In genomic region chr9:114154597-114155102, GRCh38 we compare ENCODE assay signal across 8 cellular contexts. TPM values are rescaled to one million over a fixed set of nuclear protein-coding genes. Genes with fewer than 3 reads are reported as not detected.
DNase-seq lines count a peak whose midpoint lies in the region; ATAC-seq and TF ChIP-seq lines count a peak whose summit lies in the region.

No MANE protein-coding gene starts in this region.

- peaks cover 41% of the 10 kb centered on the region for H3K27me3 Mint-ChIP-seq in activated CD4-positive, alpha-beta T cell treated with anti-CD3 and anti-CD28 coated beads, Interleukin-2, amount 10 ng/mL, durations not matched to agents 24 days and 14 days
- peaks cover 62% of the 10 kb centered on the region for H3K27me3 Mint-ChIP-seq in activated T-cell treated with anti-CD3 and anti-CD28 coated beads, Interleukin-2, amount 50 U/mL, for 72 hours (ENCODE audit: low read depth)
- peaks cover 17 to 23% (median 19%) of the 10 kb centered on the region in 3 donors for H3K27me3 Mint-ChIP-seq in immature natural killer cell (ENCODE audit: low read depth in 3 of 3)

- intact Hi-C loops in activated CD4-positive, alpha-beta T cell treated with anti-CD3 and anti-CD28 coated beads, Interleukin-2, amount 10 ng/mL, durations not matched to agents 24 days and 14 days (cut with micrococcal nuclease): loop anchor here (1.0 to 10.0 kb wide), 4 partner anchors 47 to 230 kb away; partner anchors contain the start of gene AKNA

- in situ Hi-C loops in GM13977 (cut with MboI; ENCODE audit: low pct_unique_long_range_greater_than_20kb, low sequenced_read_pairs, unreplicated experiment): no loop called here

- no peak for ATAC-seq in activated T-cell treated with anti-CD3 and anti-CD28 coated beads, Interleukin-2, amount 50 U/mL, for 72 hours (replicated peaks in 1 of 2)
- no peak for ATAC-seq in stimulated activated effector memory CD8-positive, alpha-beta T cell treated with anti-CD3 and anti-CD28 coated beads, Interleukin-12 subunit alpha, Interleukin-12 subunit beta, amount 100 ng/mL, for 72 hours

- no peak for TF ChIP-seq CTCF in GM13977 (IDR thresholded peaks at IDR 0.05; ENCODE audit: extremely low read depth, insufficient read depth, missing control alignments)

- peak overlapping the region; percentile 63 for H3K4me3 Mint-ChIP-seq in activated CD4-positive, alpha-beta T cell treated with anti-CD3 and anti-CD28 coated beads, Interleukin-2, amount 10 ng/mL, durations not matched to agents 24 days and 14 days
- peak overlapping the region; percentile 70 to 75 for H3K4me3 Mint-ChIP-seq in activated T-cell treated with anti-CD3 and anti-CD28 coated beads, Interleukin-2, amount 50 U/mL, for 72 hours
- peak overlapping the region; percentile 17 to 72 (median 64) for H3K4me3 Mint-ChIP-seq in immature natural killer cell
- peak overlapping the region; percentile 76 for H3K4me3 Mint-ChIP-seq in stimulated activated effector memory CD8-positive, alpha-beta T cell treated with anti-CD3 and anti-CD28 coated beads, Interleukin-12 subunit alpha, Interleukin-12 subunit beta, amount 100 ng/mL, for 72 hours

- peaks cover 1% of the 10 kb centered on the region for H3K36me3 Mint-ChIP-seq in activated CD4-positive, alpha-beta T cell treated with anti-CD3 and anti-CD28 coated beads, Interleukin-2, amount 10 ng/mL, durations not matched to agents 24 days and 14 days (ENCODE audit: low read depth)
- no peaks in the 10 kb centered on the region for H3K36me3 Mint-ChIP-seq in activated T-cell treated with anti-CD3 and anti-CD28 coated beads, Interleukin-2, amount 50 U/mL, for 72 hours (ENCODE audit: insufficient read depth in 2 of 2)
- H3K36me3 Mint-ChIP-seq in immature natural killer cell: no peaks in the 10 kb centered on the region
- H3K36me3 Mint-ChIP-seq in stimulated activated effector memory CD8-positive, alpha-beta T cell treated with anti-CD3 and anti-CD28 coated beads, Interleukin-12 subunit alpha, Interleukin-12 subunit beta, amount 100 ng/mL, for 72 hours: no peaks in the 10 kb centered on the region

- H3K4me1 Mint-ChIP-seq in activated CD4-positive, alpha-beta T cell treated with anti-CD3 and anti-CD28 coated beads, Interleukin-2, amount 10 ng/mL, durations not matched to agents 24 days and 14 days: peaks cover 14% of the 10 kb centered on the region
- H3K4me1 Mint-ChIP-seq in activated T-cell treated with anti-CD3 and anti-CD28 coated beads, Interleukin-2, amount 50 U/mL, for 72 hours (ENCODE audit: low read depth): peaks cover 17% of the 10 kb centered on the region
- H3K4me1 Mint-ChIP-seq in immature natural killer cell: peaks cover 12 to 25% of the 10 kb centered on the region in 2 donors
- peaks cover 33% of the 10 kb centered on the region for H3K4me1 Mint-ChIP-seq in stimulated activated effector memory CD8-positive, alpha-beta T cell treated with anti-CD3 and anti-CD28 coated beads, Interleukin-12 subunit alpha, Interleukin-12 subunit beta, amount 100 ng/mL, for 72 hours

- no peaks in the 10 kb centered on the region for H3K9me3 Mint-ChIP-seq in activated CD4-positive, alpha-beta T cell treated with anti-CD3 and anti-CD28 coated beads, Interleukin-2, amount 10 ng/mL, durations not matched to agents 24 days and 14 days
- no peaks in the 10 kb centered on the region for H3K9me3 Mint-ChIP-seq in activated T-cell treated with anti-CD3 and anti-CD28 coated beads, Interleukin-2, amount 50 U/mL, for 72 hours
- peaks cover 0 to 6% (median 0%) of the 10 kb centered on the region in 6 donors for H3K9me3 Mint-ChIP-seq in immature natural killer cell
- H3K9me3 Mint-ChIP-seq in stimulated activated effector memory CD8-positive, alpha-beta T cell treated with anti-CD3 and anti-CD28 coated beads, Interleukin-12 subunit alpha, Interleukin-12 subunit beta, amount 100 ng/mL, for 72 hours: no peaks in the 10 kb centered on the region

- DNase-seq in activated CD4-positive, alpha-beta T cell treated with anti-CD3 and anti-CD28 coated beads, Interleukin-2, amount 10 ng/mL, durations not matched to agents 24 days and 14 days: no peak
- no peak for DNase-seq in activated CD4-positive, alpha-beta T cell treated with anti-CD3 and anti-CD28 coated beads for 1 hour
- no peak for DNase-seq in activated T-cell treated with anti-CD3 and anti-CD28 coated beads, Interleukin-2, amount 50 U/mL, for 72 hours
- no peak for DNase-seq in immature natural killer cell
- no peak for DNase-seq in stimulated activated effector memory CD8-positive, alpha-beta T cell treated with anti-CD3 and anti-CD28 coated beads, Interleukin-12 subunit alpha, Interleukin-12 subunit beta, amount 100 ng/mL, for 72 hours (ENCODE audit: low spot score in 2 of 2)
- DNase-seq in anterior cingulate cortex (lab: John Stamatoyannopoulos, UW): no peak
- no peak for DNase-seq in GM13977 (ENCODE audit: low spot score)
- no peak for DNase-seq in amniotic stem cell (lab: John Stamatoyannopoulos, UW)

- H3K27ac Mint-ChIP-seq in activated CD4-positive, alpha-beta T cell treated with anti-CD3 and anti-CD28 coated beads, Interleukin-2, amount 10 ng/mL, durations not matched to agents 24 days and 14 days: no peak overlapping the region
- no peak overlapping the region for H3K27ac Mint-ChIP-seq in activated T-cell treated with anti-CD3 and anti-CD28 coated beads, Interleukin-2, amount 50 U/mL, for 72 hours
- no peak overlapping the region for H3K27ac Mint-ChIP-seq in immature natural killer cell
- H3K27ac Mint-ChIP-seq in stimulated activated effector memory CD8-positive, alpha-beta T cell treated with anti-CD3 and anti-CD28 coated beads, Interleukin-12 subunit alpha, Interleukin-12 subunit beta, amount 100 ng/mL, for 72 hours: peak overlapping the region; percentile 24

RNA-seq across cellular contexts. Expression of gene COL27A1, which starts 0.7 kb away (rescaled TPM):
- 8.5 and 9.7 TPM in 2 replicates for total RNA-seq in activated CD4-positive, alpha-beta T cell treated with anti-CD3 and anti-CD28 coated beads, Interleukin-2, amount 10 ng/mL, durations not matched to agents 24 days and 14 days
- 1 to 10 TPM; 1.3 to 2.4 TPM for total RNA-seq in activated T-cell treated with anti-CD3 and anti-CD28 coated beads, Interleukin-2, amount 50 U/mL, for 72 hours
- polyA plus RNA-seq in immature natural killer cell: not detected

RNA-seq across cellular contexts. Expression of gene KIF12, which starts 55.6 kb away (rescaled TPM):
- total RNA-seq in activated CD4-positive, alpha-beta T cell treated with anti-CD3 and anti-CD28 coated beads, Interleukin-2, amount 10 ng/mL, durations not matched to agents 24 days and 14 days: not detected in 2 replicates
- not detected for total RNA-seq in activated T-cell treated with anti-CD3 and anti-CD28 coated beads, Interleukin-2, amount 50 U/mL, for 72 hours
- not detected for polyA plus RNA-seq in immature natural killer cell
